8 cellular contexts compared by ENCODE assay signal in the genomic region with DNA sequence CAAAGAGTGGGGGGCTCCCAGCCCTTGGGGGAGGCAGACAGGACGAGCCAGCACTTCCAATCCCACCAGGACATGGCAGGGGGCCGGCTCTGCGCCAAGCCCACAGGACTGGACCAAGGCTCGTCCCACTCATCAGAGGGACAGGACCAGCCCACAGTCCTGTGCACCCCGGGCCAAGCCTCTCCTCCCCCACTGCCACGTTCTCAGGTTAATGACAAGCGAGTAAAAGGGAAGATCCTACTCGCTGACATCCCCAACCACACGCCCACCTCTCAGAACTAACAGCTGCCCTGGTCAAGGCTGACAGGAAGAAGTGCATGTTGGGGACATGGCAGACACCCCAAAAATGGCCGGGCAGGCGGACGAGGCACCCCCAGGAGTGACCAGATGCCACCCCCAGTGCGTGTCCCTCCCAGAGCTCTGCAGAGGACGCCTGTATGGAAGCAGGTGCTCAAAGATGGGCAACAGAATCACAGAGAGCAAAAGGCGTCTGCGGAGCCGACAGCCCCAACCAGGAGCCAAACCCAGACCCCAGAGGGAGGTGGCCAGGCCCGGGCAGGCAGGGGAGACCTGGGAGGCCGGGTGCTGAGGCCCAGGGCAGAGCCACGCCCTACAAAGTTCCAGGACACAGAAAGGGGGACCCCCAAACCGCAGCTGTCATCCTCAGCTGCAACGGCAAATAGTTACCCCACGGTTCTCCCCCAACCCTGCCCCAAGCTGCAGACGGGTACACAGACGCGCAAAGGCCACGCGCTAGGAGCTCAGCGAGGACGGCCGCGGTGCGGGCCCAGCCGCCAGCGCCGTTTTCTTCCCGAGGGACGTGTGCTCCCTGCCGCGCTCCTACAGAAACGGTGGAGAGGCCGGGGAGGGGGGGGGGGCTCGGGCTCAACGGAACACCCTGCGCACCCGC. TPM values are rescaled to one million over a fixed set of nuclear protein-coding genes. Genes with fewer than 3 reads are reported as not detected.
DNase-seq lines count a peak whose midpoint lies in the region; ATAC-seq, FAIRE-seq and TF ChIP-seq lines count a peak whose summit lies in the region.

No MANE protein-coding gene starts in this region.

- H3K9me3 ChIP-seq in SK-N-MC (ENCODE audit: low read depth, low read length) (no peaks in the 10 kb centered on the region), H1 (ENCODE audit: insufficient read depth in 2 of 2, low read depth in 1 of 2, low read length in 1 of 2) (peaks cover 16 to 22% of the 10 kb centered on the region in 2 experiments), mononuclear cell (ENCODE audit: low read depth, low read length) (no peaks in the 10 kb centered on the region), aorta (ENCODE audit: control insufficient read depth, low read length) (no peaks in the 10 kb centered on the region)

- H3K27ac ChIP-seq in SK-N-MC, result peak overlapping the region; percentile 92; the same call in 1 of the 2 replicates
- peak overlapping the region; percentile 82 for H3K27ac ChIP-seq in H1 (ENCODE audit: low read depth, low read length)
- H3K27ac ChIP-seq in aorta (ENCODE audit: low read depth in 1 of 2, low read length in 2 of 2), result no peak overlapping the region

- no peak overlapping the region for H2AFZ ChIP-seq in H1 (ENCODE audit: low read length)

- TF ChIP-seq EP300 in H1 (IDR thresholded peaks at IDR 0.05; ENCODE audit: borderline replicate concordance in 1 of 2, low read depth in 2 of 2, low read length in 2 of 2), result no peak

- peaks cover 17 to 32% of the 10 kb centered on the region in 2 experiments for H4K20me1 ChIP-seq in H1 (replicated peaks in 1 of 2; ENCODE audit: control insufficient read depth in 1 of 2, insufficient read depth in 2 of 2, low read length in 2 of 2)

- DNase-seq in stimulated activated CD4-positive, alpha-beta T cell treated with anti-CD3 and anti-CD28 coated beads, Interleukin-4, amount 100 ng/mL, for 1 hour, result peak; percentile 34
- no peak for DNase-seq in stimulated activated CD4-positive, alpha-beta T cell treated with anti-CD3 and anti-CD28 coated beads, Interleukin-4, amount 100 ng/mL, for 4 hours
- DNase-seq in SK-N-MC (ENCODE audit: low read depth, low spot score), result no peak
- DNase-seq in H1 (ENCODE audit: low read depth in 1 of 2, low spot score in 2 of 2), result peak in 1 of 2 experiments; percentile 44
- peak; percentile 47 to 80 for DNase-seq in aorta

- H3K27me3 ChIP-seq in H1 (replicated peaks in 1 of 4; ENCODE audit: control insufficient read depth in 3 of 4, extremely low read depth in 1 of 4, insufficient read depth in 3 of 4, low read length in 3 of 4) (peaks cover 0 to 2% (median 0%) of the 10 kb centered on the region in 4 experiments; a peak in 1 of 7 replicates), mononuclear cell (ENCODE audit: insufficient read depth, low read length) (no peaks in the 10 kb centered on the region), aorta (ENCODE audit: control insufficient read depth in 1 of 2, insufficient read depth in 2 of 2, low read length in 1 of 2) (no peaks in the 10 kb centered on the region)

- intact Hi-C loops in aorta (cut with DNase I), result loop anchor here (2.0 to 10.0 kb wide), 4 partner anchors 52 to 112 kb away; no protein-coding TSS in a partner anchor

- FAIRE-seq in H1 (lab: Jason Lieb, UNC), result no peak

- peaks cover 21% of the 10 kb centered on the region; the same call in 1 of the 2 replicates for H3K79me1 ChIP-seq in H1 (ENCODE audit: low read depth, low read length)

- no peak overlapping the region for H3K4ac ChIP-seq in H1 (replicated peaks; ENCODE audit: insufficient read length, low read depth, low read length)

- H2BK20ac ChIP-seq in H1 (ENCODE audit: low read length), result no peak overlapping the region

- TF ChIP-seq RAD21 in H1 (IDR thresholded peaks at IDR 0.05 in 1 of 2, conservative IDR thresholded peaks at IDR 0.05 in 1 of 2; ENCODE audit: low read depth in 2 of 2, low read length in 2 of 2), result no peak

- H2BK15ac ChIP-seq in H1 (ENCODE audit: low read length), result no peak overlapping the region

- peaks cover 11% of the 10 kb centered on the region; the same call in 1 of the 2 replicates for H3K23me2 ChIP-seq in H1 (ENCODE audit: low read depth, low read length)

- no peak overlapping the region for H4K5ac ChIP-seq in H1 (ENCODE audit: insufficient read length, low read depth, low read length)

- H3K36me3 ChIP-seq in SK-N-MC (ENCODE audit: insufficient read depth, low read length) (peaks cover 15% of the 10 kb centered on the region; the same call in 1 of the 2 replicates), H1 (ENCODE audit: control insufficient read depth in 2 of 4, insufficient read depth in 4 of 4, low read length in 3 of 4) (peaks cover 0 to 14% (median 6%) of the 10 kb centered on the region in 4 experiments; a peak in 3 of 8 replicates), aorta (ENCODE audit: control insufficient read depth in 1 of 2, insufficient read depth in 2 of 2, low read length in 1 of 2) (no peaks in the 10 kb centered on the region)

- H4K8ac ChIP-seq in H1 (ENCODE audit: extremely low read depth, insufficient read depth, low read length), result peak overlapping the region; percentile 36; the same call in 1 of the 2 replicates

- ATAC-seq in aorta (ENCODE audit: low FRiP score) (no peak), HG02981 (IDR thresholded peaks at IDR 0.05; ENCODE audit: unreplicated experiment) (no peak), HG03025 (IDR thresholded peaks at IDR 0.05; ENCODE audit: low FRiP score, unreplicated experiment) (no peak)

- no peak for TF ChIP-seq POLR2A in H1 (IDR thresholded peaks at IDR 0.05; ENCODE audit: control extremely low read depth in 1 of 2, low read depth in 2 of 2, low read length in 2 of 2)

- H3K4me2 ChIP-seq in H1 (ENCODE audit: insufficient read depth in 1 of 2, low read depth in 2 of 2, low read length in 2 of 2), result peak overlapping the region; percentile 62 to 75

- peak overlapping the region; percentile 40 for H4K91ac ChIP-seq in H1 (replicated peaks; ENCODE audit: insufficient read length, low read length)

- H3K23ac ChIP-seq in H1 (ENCODE audit: insufficient read length), result no peak overlapping the region

- H2BK12ac ChIP-seq in H1 (ENCODE audit: low read depth, low read length), result no peak overlapping the region

- 71% methylated on average over 22 of the region's 46 CpGs; no CpG with 5 or more reads in 1 of the 2 experiments for WGBS in H1 (ENCODE audit: extremely low coverage in 1 of 2, insufficient coverage in 1 of 2, insufficient read length in 1 of 2, insufficient replicate concordance in 2 of 2, low coverage in 1 of 2, low lambda C conversion rate in 2 of 2, missing lambda C conversion rate in 1 of 2), 2 experiments
- WGBS in aorta, 2 donors, result 14 to 17% methylated on average over 42 to 46 of the region's 46 CpGs

- H3K9ac ChIP-seq in SK-N-MC (ENCODE audit: insufficient read length) (peak overlapping the region; percentile 95), H1 (replicated peaks in 1 of 4; ENCODE audit: extremely low read depth in 1 of 4, low read depth in 3 of 4, low read length in 3 of 4) (peak overlapping the region; percentile 52 to 87 (median 67); a peak in 6 of 7 replicates)

- no peak for TF ChIP-seq CTCF in H1 (IDR thresholded peaks at IDR 0.05; ENCODE audit: control extremely low read depth in 1 of 3, insufficient read depth in 1 of 3, low read depth in 1 of 3, low read length in 3 of 3)

- H2BK120ac ChIP-seq in H1 (replicated peaks; ENCODE audit: low read depth, low read length), result no peak overlapping the region

- H3K4me3 ChIP-seq in SK-N-MC (peak overlapping the region; percentile 91), H1 (ENCODE audit: extremely low read depth in 1 of 4, insufficient read depth in 2 of 4, low read depth in 3 of 4, low read length in 4 of 4) (peak overlapping the region; percentile 43 to 98 (median 79)), mononuclear cell (ENCODE audit: low read length) (peak overlapping the region; percentile 77), aorta (ENCODE audit: low read length in 2 of 2) (peak overlapping the region; percentile 2 to 76)

- no peak overlapping the region for H3K14ac ChIP-seq in H1 (ENCODE audit: insufficient read length)

- peak overlapping the region; percentile 44; the same call in 1 of the 2 replicates for H2BK5ac ChIP-seq in H1 (ENCODE audit: low read depth, low read length)

- CTCF ChIA-PET in H1 (lab: Charles Lee; ENCODE audit: partially characterized antibody), result interaction anchor here (0.8 to 1.3 kb wide), 4 partner anchors 21 to 106 kb away, joined by 3 read pairs; no protein-coding TSS in a partner anchor

- H3K79me2 ChIP-seq in H1 (ENCODE audit: control insufficient read depth in 1 of 2, insufficient read depth in 2 of 2, low read length in 2 of 2), result peaks cover 47 to 59% of the 10 kb centered on the region in 2 experiments

- POLR2A ChIA-PET in H1 (lab: Charles Lee; ENCODE audit: partially characterized antibody), result interaction anchor here (0.8 to 6.8 kb wide), 10 partner anchors 8 to 99 kb away, joined by 3 to 49 read pairs (median 6); a partner anchor contains a TSS

- peaks cover 0 to 16% (median 11%) of the 10 kb centered on the region in 4 experiments; a peak in 5 of 7 replicates for H3K4me1 ChIP-seq in H1 (replicated peaks in 1 of 4; ENCODE audit: control insufficient read depth in 3 of 4, insufficient read depth in 4 of 4, low read length in 3 of 4)
- H3K4me1 ChIP-seq in mononuclear cell (ENCODE audit: insufficient read depth, low read length), result peaks cover 65% of the 10 kb centered on the region
- H3K4me1 ChIP-seq in aorta (ENCODE audit: control insufficient read depth in 1 of 2, insufficient read depth in 2 of 2, low read length in 2 of 2), result peaks cover 0 to 3% of the 10 kb centered on the region in 2 donors

- H2AK5ac ChIP-seq in H1 (ENCODE audit: low read depth, low read length), result no peak overlapping the region

- H3K18ac ChIP-seq in H1 (ENCODE audit: extremely low read depth, low read length), result peak overlapping the region; percentile 71

- H3K56ac ChIP-seq in H1 (replicated peaks; ENCODE audit: insufficient read length, low read depth, low read length), result peak overlapping the region; percentile 87

RNA-seq across cellular contexts. Expression of a gene that starts 1.8 kb away (rescaled TPM):
- total RNA-seq in H1 (2021; fragmentation: NEBNext Ultra II Directional; extraction: Animal tissue kit (Norgen Biotek cat#: 25700)), result 128 and 132 TPM in 2 replicates
- polyA plus RNA-seq in H1 (2011; rRNA removed) (185 and 308 TPM in 2 replicates), aorta (10 to 100 TPM; 66.4 to 96.5 TPM)
- 211 TPM for polyA plus RNA-seq in H1 (2011; cell fraction: cytosol; rRNA removed)
- 631 TPM for polyA plus RNA-seq in H1 (2011; cell fraction: nucleus; rRNA removed)
- 85.5 to 186 TPM (median 163 TPM) in 4 replicates for polyA plus RNA-seq in H1 (2012, experiment 1 of 2)
- polyA plus RNA-seq in H1 (2012, experiment 2 of 2), result 85.3 TPM
- polyA plus RNA-seq in H1 (2013, experiment 1 of 2), result 72.7 TPM
- polyA plus RNA-seq in H1 (2013, experiment 2 of 2), result 71.3 TPM
- 83.5 and 84.0 TPM in 2 replicates for polyA minus RNA-seq in H1 (2011; rRNA and poly(A)+ RNA removed)
- 128 TPM for polyA minus RNA-seq in H1 (2011; cell fraction: cytosol; rRNA and poly(A)+ RNA removed)
- polyA minus RNA-seq in H1 (2011; cell fraction: nucleus; rRNA and poly(A)+ RNA removed), result 95.0 TPM
- total RNA-seq in mononuclear cell (125 TPM), aorta (100 to 1,000 TPM; 111 to 145 TPM)

RNA-seq across cellular contexts. Expression of a gene that starts 42.5 kb away (rescaled TPM):
- total RNA-seq in H1 (2021; fragmentation: NEBNext Ultra II Directional; extraction: Animal tissue kit (Norgen Biotek cat#: 25700)), result 75.3 and 75.8 TPM in 2 replicates
- polyA plus RNA-seq in H1 (2011; rRNA removed) (133 and 166 TPM in 2 replicates), aorta (10 to 100 TPM; 32.4 to 62.0 TPM)
- 136 TPM for polyA plus RNA-seq in H1 (2011; cell fraction: cytosol; rRNA removed)
- 178 TPM for polyA plus RNA-seq in H1 (2011; cell fraction: nucleus; rRNA removed)
- 65.1 to 86.6 TPM (median 84.3 TPM) in 4 replicates for polyA plus RNA-seq in H1 (2012, experiment 1 of 2)
- 68.5 TPM for polyA plus RNA-seq in H1 (2012, experiment 2 of 2)
- 51.3 TPM for polyA plus RNA-seq in H1 (2013, experiment 1 of 2)
- 48.3 TPM for polyA plus RNA-seq in H1 (2013, experiment 2 of 2)
- polyA minus RNA-seq in H1 (2011; rRNA and poly(A)+ RNA removed), result 55.7 and 65.9 TPM in 2 replicates
- polyA minus RNA-seq in H1 (2011; cell fraction: cytosol; rRNA and poly(A)+ RNA removed), result 67.3 TPM
- 68.6 TPM for polyA minus RNA-seq in H1 (2011; cell fraction: nucleus; rRNA and poly(A)+ RNA removed)
- total RNA-seq in mononuclear cell (33.8 TPM), aorta (10 to 100 TPM; 49.8 to 61.3 TPM)

Comparison
In these comparisons a context has a peak if more than half of its experiments do, and no peak if none do; other contexts are left out.
1. DNase-seq: peak in stimulated activated CD4-positive, alpha-beta T cell treated with anti-CD3 and anti-CD28 coated beads, Interleukin-4, amount 100 ng/mL, for 1 hour (single experiment) and aorta (2 of 2); none in stimulated activated CD4-positive, alpha-beta T cell treated with anti-CD3 and anti-CD28 coated beads, Interleukin-4, amount 100 ng/mL, for 4 hours (0 of 2) and SK-N-MC (single experiment).
2. H3K27ac ChIP-seq: peak in SK-N-MC (single experiment) and H1 (single experiment); none in aorta (0 of 2).
3. H3K4me3 ChIP-seq: peak in every context shown above with its lines; median percentile 91 in SK-N-MC; 79 in H1; 77 in mononuclear cell; 39 in aorta.